24 cellular contexts compared by ENCODE assay signal in the genomic region with DNA sequence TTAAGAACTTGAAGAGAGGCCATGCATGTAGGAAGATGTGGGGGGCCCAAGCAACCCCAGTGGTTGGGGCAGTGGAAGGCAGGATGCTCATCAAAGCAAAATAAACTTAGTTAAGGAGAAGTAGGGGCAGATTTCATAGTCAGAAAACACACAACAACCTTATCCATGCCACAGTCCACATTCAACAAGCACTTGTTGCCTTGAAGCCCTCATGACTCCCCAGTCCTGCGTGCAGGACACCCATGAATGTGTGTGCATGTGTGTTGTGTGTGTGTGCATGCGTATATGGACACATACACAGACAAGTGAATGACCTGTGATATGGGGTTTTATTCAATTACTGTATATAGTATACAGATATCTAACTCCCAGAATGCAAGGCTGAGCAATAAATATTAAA.
"Had no signal": no experiment of that assay in that cellular context is flagged by ENCODE, and none has a peak within 500 bp of the region (broad histone marks: within the 10 kb centered on the region; RNA-seq: fewer than 3 reads in every experiment).

No MANE protein-coding gene starts in this region.

- H3K9me3 ChIP-seq: gastrocnemius medialis, prostate gland, suprapubic skin, transverse colon, vagina had no signal

- H3K9me3 Mint-ChIP-seq: endodermal cell; immature natural killer cell; memory B cell; nephron progenitor cell; stimulated activated naive CD8-positive, alpha-beta T cell treated with anti-CD3 and anti-CD28 coated beads, Interleukin-15, amount 100 ng/mL, for 72 hours had no signal

- H3K4me1 ChIP-seq: prostate gland had no signal

- H3K27ac Mint-ChIP-seq: endodermal cell; immature natural killer cell; memory B cell; nephron progenitor cell; stimulated activated naive CD8-positive, alpha-beta T cell treated with anti-CD3 and anti-CD28 coated beads, Interleukin-15, amount 100 ng/mL, for 72 hours had no signal

- DNase-seq: effector CD8-positive, alpha-beta T cell; endodermal cell; foreskin fibroblast; gastrocnemius medialis; hypothalamus; immature natural killer cell; islet precursor cell; kidney glomerular epithelial cell; nephron progenitor cell; nucleus accumbens; stimulated activated CD4-positive, alpha-beta T cell treated with anti-CD3 and anti-CD28 coated beads, Interleukin-15, amount 100 ng/mL, for 24 hours; stimulated activated CD4-positive, alpha-beta T cell treated with anti-CD3 and anti-CD28 coated beads, Interleukin-2, amount 100 ng/mL, for 48 hours; stimulated activated naive CD4-positive, alpha-beta T cell; stimulated activated naive CD8-positive, alpha-beta T cell treated with anti-CD3 and anti-CD28 coated beads, Interleukin-15, amount 100 ng/mL, for 72 hours had no signal

- H3K36me3 Mint-ChIP-seq: immature natural killer cell, memory B cell had no signal

- H3K27me3 ChIP-seq: gastrocnemius medialis, suprapubic skin, transverse colon, vagina had no signal

- H3K36me3 ChIP-seq: gastrocnemius medialis, prostate gland, suprapubic skin, transverse colon, vagina had no signal

- ATAC-seq: esophagus mucosa; gastrocnemius medialis; right cardiac atrium; stimulated activated naive CD8-positive, alpha-beta T cell treated with anti-CD3 and anti-CD28 coated beads, Interleukin-15, amount 100 ng/mL, for 72 hours had no signal

- H3K4me3 ChIP-seq: lung, prostate gland, skin epidermis, suprapubic skin, transverse colon, vagina had no signal

- H3K4me1 Mint-ChIP-seq: immature natural killer cell had no signal

- H3K27ac ChIP-seq: epithelial cell of prostate, prostate gland, skin epidermis, suprapubic skin, transverse colon, vagina had no signal

- H3K4me3 Mint-ChIP-seq: endodermal cell; immature natural killer cell; memory B cell; nephron progenitor cell; stimulated activated naive CD8-positive, alpha-beta T cell treated with anti-CD3 and anti-CD28 coated beads, Interleukin-15, amount 100 ng/mL, for 72 hours had no signal
